ENCODE assay signal across 1 cellular context in genomic region chr16:70739389-70739788, GRCh38.
TF ChIP-seq lines count a peak whose summit lies in the region.

No MANE protein-coding gene starts in this region.

TF ChIP-seq in H1, 55 proteins besides CTCF, POLR2A, EP300 and RAD21:
- TF ChIP-seq SUZ12 (IDR thresholded peaks at IDR 0.05; ENCODE audit: low read length) = no peak
- TF ChIP-seq TCF12 (IDR thresholded peaks at IDR 0.05; ENCODE audit: low read depth, low read length) = no peak
- TF ChIP-seq CHD1 (IDR thresholded peaks at IDR 0.05; ENCODE audit: low read depth, low read length) = no peak
- no peak for TF ChIP-seq E2F6 (IDR thresholded peaks at IDR 0.05)
- no peak for TF ChIP-seq BCL11A (IDR thresholded peaks at IDR 0.05; ENCODE audit: low read depth in 2 of 2, low read length in 2 of 2)
- no peak for TF ChIP-seq MAFK (IDR thresholded peaks at IDR 0.05; ENCODE audit: low read depth, low read length)
- TF ChIP-seq ATF2 (IDR thresholded peaks at IDR 0.05; ENCODE audit: low read length) = no peak
- TF ChIP-seq CTBP2 (IDR thresholded peaks at IDR 0.05; ENCODE audit: borderline replicate concordance, insufficient read depth, insufficient read length, low read length) = no peak
- TF ChIP-seq JUN (IDR thresholded peaks at IDR 0.05; ENCODE audit: low read depth, low read length) = no peak
- TF ChIP-seq KDM5A (IDR thresholded peaks at IDR 0.05; ENCODE audit: low read length) = no peak
- TF ChIP-seq CEBPB (IDR thresholded peaks at IDR 0.05; ENCODE audit: low read depth, low read length) = no peak
- no peak for TF ChIP-seq ATF3 (IDR thresholded peaks at IDR 0.05; ENCODE audit: insufficient read depth, low read depth, low read length)
- TF ChIP-seq JUND (IDR thresholded peaks at IDR 0.05; ENCODE audit: low read length) = no peak
- TF ChIP-seq SP1 (IDR thresholded peaks at IDR 0.05; ENCODE audit: low read depth, low read length) = no peak
- no peak for TF ChIP-seq SIN3A (conservative IDR thresholded peaks at IDR 0.05 in 1 of 2, IDR thresholded peaks at IDR 0.05 in 1 of 2; ENCODE audit: low read depth in 1 of 2, low read length in 2 of 2)
- no peak for TF ChIP-seq KDM4A (IDR thresholded peaks at IDR 0.05; ENCODE audit: low read depth, low read length, severe bottlenecking)
- TF ChIP-seq CHD7 (IDR thresholded peaks at IDR 0.05; ENCODE audit: insufficient replicate concordance, low read length) = no peak
- TF ChIP-seq SP4 (IDR thresholded peaks at IDR 0.05; ENCODE audit: low read length) = no peak
- no peak for TF ChIP-seq SIRT6 (IDR thresholded peaks at IDR 0.05; ENCODE audit: low read length)
- TF ChIP-seq HDAC2 (IDR thresholded peaks at IDR 0.05; ENCODE audit: borderline replicate concordance in 1 of 2, low read depth in 2 of 2, low read length in 2 of 2) = no peak
